ENCODE assay signal across 18 cellular contexts in the genomic region with DNA sequence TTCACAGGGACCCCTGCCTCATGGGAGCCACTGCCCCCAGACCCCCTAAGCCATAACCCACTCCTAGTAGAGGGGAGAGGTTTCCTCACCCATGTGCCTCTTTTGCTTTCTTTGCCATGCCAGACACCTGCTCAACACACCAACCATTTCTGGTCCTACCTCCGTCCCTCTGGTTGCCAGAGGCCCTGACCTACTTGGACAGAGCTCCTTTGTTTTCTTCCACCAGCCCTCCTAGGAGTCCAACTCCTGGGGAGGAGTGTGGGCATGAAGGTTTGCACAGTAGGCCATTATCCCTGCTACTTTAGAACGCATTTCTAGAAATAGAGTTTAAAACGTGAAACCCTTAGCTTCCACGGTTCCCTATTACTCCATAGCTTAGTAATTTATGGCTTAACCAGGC.
A peak's percentile ranks its signal among the peaks of the same experiment; 100 is the strongest.
DNase-seq lines count a peak whose midpoint lies in the region; ATAC-seq and TF ChIP-seq lines count a peak whose summit lies in the region.
"Had no signal": no experiment of that assay in that cellular context is flagged by ENCODE, and none has a peak within 500 bp of the region (broad histone marks: within the 10 kb centered on the region; RNA-seq: fewer than 3 reads in every experiment).

No MANE protein-coding gene starts in this region.

- no peak overlapping the region for H2AK5ac ChIP-seq in mesenchymal stem cell (ENCODE audit: low read length, severe bottlenecking)

- no peaks in the 10 kb centered on the region for H3K9me3 Mint-ChIP-seq in progenitor cell of endocrine pancreas (ENCODE audit: low read depth)
- H3K9me3 Mint-ChIP-seq: CD14-positive monocyte; CD4-positive, alpha-beta memory T cell; GM23338 had no signal

- no peaks in the 10 kb centered on the region for H3K27me3 Mint-ChIP-seq in T-helper 17 cell
- H3K27me3 Mint-ChIP-seq in progenitor cell of endocrine pancreas: no peaks in the 10 kb centered on the region

- H3K27ac ChIP-seq in mesenchymal stem cell (ENCODE audit: low read length, poor library complexity, severe bottlenecking): no peak overlapping the region
- H3K27ac ChIP-seq: BLaER1, HL-60 had no signal

- no peak overlapping the region for H2BK5ac ChIP-seq in mesenchymal stem cell (ENCODE audit: low read depth, low read length, poor library complexity, severe bottlenecking)

- no peak overlapping the region for H3K18ac ChIP-seq in mesenchymal stem cell (ENCODE audit: low read depth in 1 of 2, low read length in 2 of 2)

- H3K36me3 ChIP-seq in mesenchymal stem cell (ENCODE audit: control insufficient read depth in 1 of 2, insufficient read depth in 2 of 2, low read depth in 1 of 2, low read length in 2 of 2): no peaks in the 10 kb centered on the region
- H3K36me3 ChIP-seq: BLaER1 had no signal

- no peak overlapping the region for H4K91ac ChIP-seq in mesenchymal stem cell (ENCODE audit: low read length)

- no peak overlapping the region for H4K8ac ChIP-seq in mesenchymal stem cell (ENCODE audit: low read length)

- H3K9ac ChIP-seq in mesenchymal stem cell (ENCODE audit: low read length): no peak overlapping the region
- H3K9ac ChIP-seq: BLaER1 had no signal

- no peak overlapping the region for H3K4me2 ChIP-seq in mesenchymal stem cell (ENCODE audit: low read length, poor library complexity, severe bottlenecking)
- H3K4me2 ChIP-seq: BLaER1, GM23338 had no signal

- no peaks in the 10 kb centered on the region for H3K4me1 Mint-ChIP-seq in T-helper 17 cell
- H3K4me1 Mint-ChIP-seq in progenitor cell of endocrine pancreas (ENCODE audit: low read depth): peaks cover 6% of the 10 kb centered on the region
- H3K4me1 Mint-ChIP-seq: CD14-positive monocyte had no signal

- no CpG with 5 or more reads among the region's 4 CpGs for WGBS in mesenchymal stem cell

- no peak overlapping the region for H3K4me3 ChIP-seq in mesenchymal stem cell (ENCODE audit: insufficient read depth in 1 of 2, low read depth in 1 of 2, low read length in 2 of 2)
- H3K4me3 ChIP-seq: BLaER1, GM12878, GM23338 had no signal

- TF ChIP-seq CTCF in progenitor cell of endocrine pancreas (IDR thresholded peaks at IDR 0.05; ENCODE audit: unreplicated experiment): no peak
- TF ChIP-seq CTCF in GM13977 (IDR thresholded peaks at IDR 0.05; ENCODE audit: extremely low read depth, insufficient read depth, missing control alignments): no peak

- peak overlapping the region in 1 of 2 experiments; percentile 14 for H3K23ac ChIP-seq in mesenchymal stem cell (ENCODE audit: low read length in 2 of 2)

- no peak overlapping the region for H3K4ac ChIP-seq in mesenchymal stem cell (ENCODE audit: low read depth in 1 of 2, low read length in 2 of 2)

- H2BK12ac ChIP-seq in mesenchymal stem cell (ENCODE audit: low read length in 2 of 2): no peak overlapping the region

- H3K4me1 ChIP-seq in mesenchymal stem cell (ENCODE audit: control insufficient read depth, insufficient read depth, low read depth, low read length): no peaks in the 10 kb centered on the region
- H3K4me1 ChIP-seq: BLaER1 had no signal

- H3K27me3 ChIP-seq in mesenchymal stem cell (ENCODE audit: control insufficient read depth in 1 of 2, insufficient read depth in 1 of 2, low read length in 2 of 2): no peaks in the 10 kb centered on the region
- H3K27me3 ChIP-seq: BLaER1 had no signal

- peak overlapping the region; percentile 29 for H2AFZ ChIP-seq in mesenchymal stem cell (ENCODE audit: low read depth, low read length)
- H2AFZ ChIP-seq: GM23338 had no signal

- peak; percentile 32 for DNase-seq in COLO829 (ENCODE audit: low spot score)
- no peak for DNase-seq in T-helper 17 cell
- DNase-seq in mesenchymal stem cell: no peak
- DNase-seq in progenitor cell of endocrine pancreas (ENCODE audit: low spot score, unreplicated experiment): no peak
- DNase-seq in GM13977 (ENCODE audit: low spot score): no peak
- no peak for DNase-seq in NCI-H146 treated with DMSO at 0.1 percent for 48 hours (lab: John Stamatoyannopoulos, UW; ENCODE audit: unreplicated experiment)
- DNase-seq: 8988T; Calu3; CD4-positive, alpha-beta memory T cell; DMS79 treated with DMSO at 0.1 percent for 48 hours; HCEC 1CT; IMR-90 had no signal

- H3K36me3 Mint-ChIP-seq in T-helper 17 cell (ENCODE audit: low read depth) (no peaks in the 10 kb centered on the region), progenitor cell of endocrine pancreas (ENCODE audit: insufficient read depth) (no peaks in the 10 kb centered on the region)
- H3K36me3 Mint-ChIP-seq: CD14-positive monocyte; CD4-positive, alpha-beta memory T cell had no signal

- H3K4me3 Mint-ChIP-seq in T-helper 17 cell: peak overlapping the region; percentile 52
- no peak overlapping the region for H3K4me3 Mint-ChIP-seq in progenitor cell of endocrine pancreas (ENCODE audit: low read depth)
- H3K4me3 Mint-ChIP-seq: CD14-positive monocyte; CD4-positive, alpha-beta memory T cell; GM23338 had no signal

- no peaks in the 10 kb centered on the region for H3K79me1 ChIP-seq in mesenchymal stem cell (replicated peaks; ENCODE audit: low read length, poor library complexity, severe bottlenecking)

- in situ Hi-C loops in GM13977 (cut with MboI; ENCODE audit: low pct_unique_long_range_greater_than_20kb, low sequenced_read_pairs, unreplicated experiment): no loop called here

- peak overlapping the region; percentile 59 for H3K27ac Mint-ChIP-seq in T-helper 17 cell
- peak overlapping the region; percentile 59 for H3K27ac Mint-ChIP-seq in progenitor cell of endocrine pancreas
- H3K27ac Mint-ChIP-seq: CD14-positive monocyte, GM23338 had no signal

- H3K14ac ChIP-seq in mesenchymal stem cell (ENCODE audit: low read length in 2 of 2): no peak overlapping the region

- no peak overlapping the region for H2BK15ac ChIP-seq in mesenchymal stem cell (ENCODE audit: low read depth, poor library complexity, severe bottlenecking)

- no peak for ATAC-seq in T-helper 17 cell
- no peak for ATAC-seq in HG03457 (IDR thresholded peaks at IDR 0.05; ENCODE audit: unreplicated experiment)
- ATAC-seq: GM12878, GM23338 had no signal

- no peak overlapping the region for H2BK120ac ChIP-seq in mesenchymal stem cell (ENCODE audit: low read depth, low read length)

- H3K9me3 ChIP-seq in T-helper 17 cell (ENCODE audit: control insufficient read depth, low read length, poor library complexity, severe bottlenecking) (no peaks in the 10 kb centered on the region), mesenchymal stem cell (ENCODE audit: control insufficient read depth, low read length) (no peaks in the 10 kb centered on the region)
- H3K9me3 ChIP-seq: BLaER1 had no signal
